Comparison of ENCODE assay signal across 19 cellular contexts in genomic region chr2:64678771-64679615, GRCh38. TPM values are rescaled to one million over a fixed set of nuclear protein-coding genes. Genes with fewer than 3 reads are reported as not detected.
DNase-seq lines count a peak whose midpoint lies in the region; ATAC-seq and TF ChIP-seq lines count a peak whose summit lies in the region.
"Had no signal": no experiment of that assay in that cellular context is flagged by ENCODE, and none has a peak within 500 bp of the region (broad histone marks: within the 10 kb centered on the region; RNA-seq: fewer than 3 reads in every experiment).

No MANE protein-coding gene starts in this region.

- H3K36me3 ChIP-seq in left ventricle myocardium inferior (no peaks in the 10 kb centered on the region), right atrium auricular region (no peaks in the 10 kb centered on the region), upper lobe of right lung (no peaks in the 10 kb centered on the region)
- H3K36me3 ChIP-seq: breast epithelium had no signal

- H3K36me3 Mint-ChIP-seq in T-helper 17 cell (ENCODE audit: low read depth) = peaks cover 4% of the 10 kb centered on the region
- H3K36me3 Mint-ChIP-seq in glutamatergic neuron (ENCODE audit: unreplicated experiment) = no peaks in the 10 kb centered on the region
- H3K36me3 Mint-ChIP-seq: mesothelial cell of epicardium had no signal

- H3K4me3 ChIP-seq in left ventricle myocardium inferior = no peak overlapping the region
- H3K4me3 ChIP-seq in right atrium auricular region = no peak overlapping the region
- no peak overlapping the region for H3K4me3 ChIP-seq in upper lobe of right lung
- H3K4me3 ChIP-seq in dorsolateral prefrontal cortex = no peak overlapping the region
- H3K4me3 ChIP-seq: breast epithelium, smooth muscle cell had no signal

- ATAC-seq in T-helper 17 cell = no peak
- ATAC-seq in upper lobe of right lung = peak; percentile 26

- H3K9me3 Mint-ChIP-seq in glutamatergic neuron (ENCODE audit: unreplicated experiment) = no peaks in the 10 kb centered on the region
- H3K9me3 Mint-ChIP-seq: activated CD4-positive, alpha-beta memory T cell treated with anti-CD3 and anti-CD28 coated beads, Interleukin-2, amount 10 ng/mL, durations not matched to agents 7 days and 5 days; H9 had no signal

- H3K27me3 Mint-ChIP-seq in T-helper 17 cell (no peaks in the 10 kb centered on the region), glutamatergic neuron (ENCODE audit: unreplicated experiment) (no peaks in the 10 kb centered on the region)
- H3K27me3 Mint-ChIP-seq: activated CD4-positive, alpha-beta memory T cell treated with anti-CD3 and anti-CD28 coated beads, Interleukin-2, amount 10 ng/mL, durations not matched to agents 7 days and 5 days had no signal

- H3K27me3 ChIP-seq in left ventricle myocardium inferior (ENCODE audit: low read depth) (no peaks in the 10 kb centered on the region), right atrium auricular region (no peaks in the 10 kb centered on the region), upper lobe of right lung (no peaks in the 10 kb centered on the region), dorsolateral prefrontal cortex (no peaks in the 10 kb centered on the region)
- H3K27me3 ChIP-seq: breast epithelium had no signal

- peak overlapping the region; percentile 9 for H3K27ac ChIP-seq in left ventricle myocardium inferior (replicated peaks)
- H3K27ac ChIP-seq in right atrium auricular region = no peak overlapping the region
- no peak overlapping the region for H3K27ac ChIP-seq in upper lobe of right lung
- peak overlapping the region in 2 of 59 donors; percentile 17 to 49 for H3K27ac ChIP-seq in dorsolateral prefrontal cortex
- H3K27ac ChIP-seq: breast epithelium had no signal

- no peak for TF ChIP-seq CTCF in left ventricle myocardium inferior (IDR thresholded peaks at IDR 0.05; ENCODE audit: borderline replicate concordance)
- TF ChIP-seq CTCF in right atrium auricular region (IDR thresholded peaks at IDR 0.05) = no peak
- TF ChIP-seq CTCF in glutamatergic neuron (IDR thresholded peaks at IDR 0.05; ENCODE audit: partially characterized antibody, unreplicated experiment) = no peak
- no peak for TF ChIP-seq CTCF in upper lobe of right lung (IDR thresholded peaks at IDR 0.05)
- TF ChIP-seq CTCF in dorsolateral prefrontal cortex (IDR thresholded peaks at IDR 0.05 in 54 of 56, conservative IDR thresholded peaks at IDR 0.05 in 2 of 56; ENCODE audit: low read depth in 1 of 56, partially characterized antibody in 56 of 56) = no peak

- H3K4me1 ChIP-seq in left ventricle myocardium inferior (no peaks in the 10 kb centered on the region), right atrium auricular region (no peaks in the 10 kb centered on the region), upper lobe of right lung (peaks cover 3% of the 10 kb centered on the region)
- H3K4me1 ChIP-seq: breast epithelium had no signal

- no peak for DNase-seq in left ventricle myocardium inferior
- DNase-seq in right atrium auricular region (ENCODE audit: low spot score) = no peak
- DNase-seq in T-helper 17 cell = no peak
- no peak for DNase-seq in glutamatergic neuron
- no peak for DNase-seq in upper lobe of right lung
- no peak for DNase-seq in dorsolateral prefrontal cortex
- no peak for DNase-seq in COR-L47 (lab: John Stamatoyannopoulos, UW)
- DNase-seq in NCI-H526 treated with DMSO at 0.1 percent for 48 hours (lab: John Stamatoyannopoulos, UW) = no peak
- DNase-seq: activated CD4-positive, alpha-beta memory T cell treated with anti-CD3 and anti-CD28 coated beads, Interleukin-2, amount 10 ng/mL, durations not matched to agents 7 days and 5 days; activated gamma-delta T cell treated with Interleukin-2 at 50 U/mL for 16 hours; effector CD8-positive, alpha-beta T cell; foreskin fibroblast; H9; NCI-H187 treated with DMSO at 0.1 percent for 48 hours; NCI-H510A; T1000 had no signal

- intact Hi-C loops in left ventricle myocardium inferior (cut with micrococcal nuclease) (no loop called here), upper lobe of right lung (cut with DNase I) (no loop called here), dorsolateral prefrontal cortex (cut with DNase I) (no loop called here)

- peak overlapping the region; percentile 63 for H3K27ac Mint-ChIP-seq in T-helper 17 cell
- H3K27ac Mint-ChIP-seq in glutamatergic neuron (ENCODE audit: unreplicated experiment) = peak overlapping the region; percentile 69
- H3K27ac Mint-ChIP-seq: activated CD4-positive, alpha-beta memory T cell treated with anti-CD3 and anti-CD28 coated beads, Interleukin-2, amount 10 ng/mL, durations not matched to agents 7 days and 5 days; H9; mesothelial cell of epicardium had no signal

- H3K9me3 ChIP-seq in left ventricle myocardium inferior (replicated peaks) (no peaks in the 10 kb centered on the region), right atrium auricular region (no peaks in the 10 kb centered on the region), T-helper 17 cell (ENCODE audit: control insufficient read depth, low read length, poor library complexity, severe bottlenecking) (no peaks in the 10 kb centered on the region), upper lobe of right lung (no peaks in the 10 kb centered on the region)
- H3K9me3 ChIP-seq: breast epithelium had no signal

- H3K4me1 Mint-ChIP-seq in T-helper 17 cell (peaks cover 14% of the 10 kb centered on the region), glutamatergic neuron (ENCODE audit: low read depth, unreplicated experiment) (peaks cover 11% of the 10 kb centered on the region)

- H3K4me3 Mint-ChIP-seq in T-helper 17 cell = no peak overlapping the region
- H3K4me3 Mint-ChIP-seq in glutamatergic neuron (ENCODE audit: unreplicated experiment) = no peak overlapping the region
- H3K4me3 Mint-ChIP-seq: activated CD4-positive, alpha-beta memory T cell treated with anti-CD3 and anti-CD28 coated beads, Interleukin-2, amount 10 ng/mL, durations not matched to agents 7 days and 5 days; H9; mesothelial cell of epicardium had no signal

RNA-seq across cellular contexts. Expression of gene SERTAD2, which starts 25.3 kb away (rescaled TPM):
- total RNA-seq in left ventricle myocardium inferior = 14.5 TPM
- 10 to 100 TPM; 15.8 to 22.2 TPM for total RNA-seq in right atrium auricular region
- 10 to 100 TPM; 26.4 to 31.1 TPM for total RNA-seq in T-helper 17 cell
- 15.7 TPM for total RNA-seq in glutamatergic neuron (ENCODE audit: unreplicated experiment)
- total RNA-seq in upper lobe of right lung = 20.7 TPM
- 10 to 100 TPM in 116 of 120 experiments, 1 to 10 TPM in 4; 7.8 to 24.8 (median 13.4) TPM for total RNA-seq in dorsolateral prefrontal cortex
